ENCODE assay signal across 8 cellular contexts in genomic region chr3:58009026-58009748, GRCh38. TPM values are rescaled to one million over a fixed set of nuclear protein-coding genes. Genes with fewer than 3 reads are reported as not detected.
A peak's percentile ranks its signal among the peaks of the same experiment; 100 is the strongest.
DNase-seq lines count a peak whose midpoint lies in the region; ATAC-seq and TF ChIP-seq lines count a peak whose summit lies in the region.

No MANE protein-coding gene starts in this region.

- DNase-seq in HK-2 (ENCODE audit: unreplicated experiment) = peak; percentile 16
- DNase-seq in activated CD8-positive, alpha-beta memory T cell treated with anti-CD3 and anti-CD28 coated beads, Interleukin-2, amount 10 ng/mL, durations not matched to agents 7 days and 5 days = peak; percentile 47
- no peak for DNase-seq in esophagus muscularis mucosa (ENCODE audit: extremely low spot score)
- DNase-seq in osteocyte (ENCODE audit: extremely low spot score, unreplicated experiment) = no peak
- DNase-seq in NCI-H2107 treated with DMSO at 0.1 percent for 48 hours (lab: John Stamatoyannopoulos, UW; ENCODE audit: unreplicated experiment) = no peak
- no peak for DNase-seq in AG08395 (ENCODE audit: low spot score)
- no peak for DNase-seq in NCI-H1048 (lab: John Stamatoyannopoulos, UW)

- H3K9me3 ChIP-seq in esophagus muscularis mucosa = no peaks in the 10 kb centered on the region

- H3K27me3 ChIP-seq in esophagus muscularis mucosa = no peaks in the 10 kb centered on the region

- 19% methylated on average over 18 of the region's 33 CpGs for WGBS in esophagus muscularis mucosa

- TF ChIP-seq POLR2A in GM18505 (IDR thresholded peaks at IDR 0.05; ENCODE audit: borderline replicate concordance, extremely low read depth, insufficient read depth, insufficient read length) (no peak), esophagus muscularis mucosa (IDR thresholded peaks at IDR 0.05; ENCODE audit: low read depth) (no peak)

- H3K9me3 Mint-ChIP-seq in activated CD8-positive, alpha-beta memory T cell treated with anti-CD3 and anti-CD28 coated beads, Interleukin-2, amount 10 ng/mL, durations not matched to agents 7 days and 5 days (ENCODE audit: low read depth) = no peaks in the 10 kb centered on the region
- no peaks in the 10 kb centered on the region for H3K9me3 Mint-ChIP-seq in osteocyte (ENCODE audit: unreplicated experiment)

- no peak for TF ChIP-seq CTCF in esophagus muscularis mucosa (IDR thresholded peaks at IDR 0.05)
- TF ChIP-seq CTCF in osteocyte (IDR thresholded peaks at IDR 0.05) = no peak

- CTCF ChIA-PET in activated CD8-positive, alpha-beta memory T cell treated with anti-CD3 and anti-CD28 coated beads, Interleukin-2, amount 10 ng/mL, durations not matched to agents 7 days and 5 days (lab: Charles Lee) = interaction anchor here (0.9 to 3.1 kb wide), 13 partner anchors 11 to 484 kb away, joined by 3 to 23 read pairs (median 4); partner anchors contain the start of genes HTD2 and RPP14

- H3K27ac Mint-ChIP-seq in activated CD8-positive, alpha-beta memory T cell treated with anti-CD3 and anti-CD28 coated beads, Interleukin-2, amount 10 ng/mL, durations not matched to agents 7 days and 5 days = no peak overlapping the region
- peak overlapping the region; percentile 29 for H3K27ac Mint-ChIP-seq in osteocyte (ENCODE audit: unreplicated experiment)

- peaks cover 26% of the 10 kb centered on the region for H3K4me1 Mint-ChIP-seq in activated CD8-positive, alpha-beta memory T cell treated with anti-CD3 and anti-CD28 coated beads, Interleukin-2, amount 10 ng/mL, durations not matched to agents 7 days and 5 days
- peaks cover 49% of the 10 kb centered on the region for H3K4me1 Mint-ChIP-seq in osteocyte (ENCODE audit: unreplicated experiment)

- no peaks in the 10 kb centered on the region for H3K27me3 Mint-ChIP-seq in activated CD8-positive, alpha-beta memory T cell treated with anti-CD3 and anti-CD28 coated beads, Interleukin-2, amount 10 ng/mL, durations not matched to agents 7 days and 5 days
- no peaks in the 10 kb centered on the region for H3K27me3 Mint-ChIP-seq in osteocyte (ENCODE audit: unreplicated experiment)

- intact Hi-C loops in esophagus muscularis mucosa (cut with DNase I) = loop anchor here (5.0 to 10.0 kb wide), 4 partner anchors 93 to 296 kb away; partner anchors contain the start of genes HTD2 and RPP14

- H3K4me1 ChIP-seq in esophagus muscularis mucosa = peaks cover 31 to 66% (median 57%) of the 10 kb centered on the region in 4 donors

- H3K4me3 Mint-ChIP-seq in activated CD8-positive, alpha-beta memory T cell treated with anti-CD3 and anti-CD28 coated beads, Interleukin-2, amount 10 ng/mL, durations not matched to agents 7 days and 5 days = peak overlapping the region; percentile 94
- H3K4me3 Mint-ChIP-seq in osteocyte (ENCODE audit: unreplicated experiment) = peak overlapping the region; percentile 89

- peak; percentile 30 for ATAC-seq in GM18505 (IDR thresholded peaks at IDR 0.05; ENCODE audit: unreplicated experiment)
- peak; percentile 6 for ATAC-seq in activated CD8-positive, alpha-beta memory T cell treated with anti-CD3 and anti-CD28 coated beads, Interleukin-2, amount 10 ng/mL, durations not matched to agents 7 days and 5 days

- H3K36me3 Mint-ChIP-seq in activated CD8-positive, alpha-beta memory T cell treated with anti-CD3 and anti-CD28 coated beads, Interleukin-2, amount 10 ng/mL, durations not matched to agents 7 days and 5 days = no peaks in the 10 kb centered on the region
- no peaks in the 10 kb centered on the region for H3K36me3 Mint-ChIP-seq in osteocyte (ENCODE audit: unreplicated experiment)

- no peak for TF ChIP-seq EP300 in esophagus muscularis mucosa (IDR thresholded peaks at IDR 0.05)

- peak overlapping the region; percentile 87 to 92 (median 88) for H3K27ac ChIP-seq in esophagus muscularis mucosa (replicated peaks in 1 of 4)

- peak overlapping the region; percentile 77 to 95 (median 86) for H3K4me3 ChIP-seq in esophagus muscularis mucosa

- H3K36me3 ChIP-seq in esophagus muscularis mucosa = no peaks in the 10 kb centered on the region

RNA-seq across cellular contexts. Expression of gene FLNB, which starts 1.0 kb away (rescaled TPM):
- 10 to 100 TPM in 1 of 2 experiments, 1 to 10 TPM in 1; 9.8 to 13.2 TPM for total RNA-seq in activated CD8-positive, alpha-beta memory T cell treated with anti-CD3 and anti-CD28 coated beads, Interleukin-2, amount 10 ng/mL, durations not matched to agents 7 days and 5 days
- total RNA-seq in esophagus muscularis mucosa = 100 to 1,000 TPM in 2 of 4 donors, 10 to 100 TPM in 2; 61.9 to 114 (median 89.9) TPM
- 72.9 and 77.9 TPM in 2 replicates for total RNA-seq in osteocyte

Comparison
In these comparisons a context has a peak if more than half of its experiments do, and no peak if none do; other contexts are left out.
1. DNase-seq: peak in HK-2 (single experiment) and activated CD8-positive, alpha-beta memory T cell treated with anti-CD3 and anti-CD28 coated beads, Interleukin-2, amount 10 ng/mL, durations not matched to agents 7 days and 5 days (single experiment); none in esophagus muscularis mucosa (single experiment), osteocyte (single experiment), NCI-H2107 treated with DMSO at 0.1 percent for 48 hours (single experiment), AG08395 (single experiment) and NCI-H1048 (single experiment).